Comparison of ENCODE assay signal across 21 cellular contexts in the genomic region with DNA sequence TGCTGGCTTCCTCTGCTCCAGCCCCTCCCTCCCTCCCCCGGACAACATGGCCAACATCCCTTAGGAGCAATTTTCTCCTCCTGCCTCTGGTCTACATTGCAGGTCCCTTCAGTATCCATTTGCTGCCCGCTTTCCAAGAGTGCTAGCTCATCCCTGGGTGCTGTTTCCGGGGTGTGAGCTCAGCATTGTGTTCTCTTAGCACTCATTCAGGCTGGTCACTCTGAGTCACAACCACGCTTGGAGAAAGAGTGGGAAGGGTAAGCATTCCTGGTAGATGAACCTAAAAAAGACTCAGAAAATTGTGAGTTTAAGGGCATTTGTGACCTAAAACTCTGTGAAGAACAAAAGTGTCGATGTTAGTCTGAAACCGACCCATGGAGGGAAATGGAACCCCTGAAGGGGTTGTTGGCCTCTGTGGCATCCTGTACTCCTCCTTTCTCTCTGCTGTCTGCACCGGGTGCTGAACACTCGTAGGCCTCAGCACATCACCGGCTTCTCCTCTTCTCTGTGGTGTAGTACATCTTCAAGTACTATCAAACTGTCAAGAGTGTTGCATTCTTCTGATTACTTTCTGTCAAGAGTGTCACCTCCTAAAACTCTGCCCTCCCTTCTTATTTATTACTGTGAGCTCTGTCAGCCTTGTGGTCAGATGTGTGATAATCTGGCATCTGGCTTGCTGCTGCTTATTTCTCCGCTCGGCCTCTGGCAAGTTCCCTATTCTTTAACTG.
A peak's percentile ranks its signal among the peaks of the same experiment; 100 is the strongest.
DNase-seq lines count a peak whose midpoint lies in the region; ATAC-seq, FAIRE-seq and TF ChIP-seq lines count a peak whose summit lies in the region.
"Had no signal": no experiment of that assay in that cellular context is flagged by ENCODE, and none has a peak within 500 bp of the region (broad histone marks: within the 10 kb centered on the region; RNA-seq: fewer than 3 reads in every experiment).

No MANE protein-coding gene starts in this region.

- H2AK9ac ChIP-seq in IMR-90 (replicated peaks; ENCODE audit: low read depth, low read length, poor library complexity) = no peak overlapping the region

- no peak overlapping the region for H3K23ac ChIP-seq in IMR-90 (ENCODE audit: low read depth, low read length)

- no peak overlapping the region for H4K5ac ChIP-seq in IMR-90 (ENCODE audit: low read depth, low read length)

- H3K9me3 ChIP-seq in IMR-90 (ENCODE audit: control insufficient read depth, insufficient read depth, low read length) (0 out of 2 replicates have a peak, but pooled peaks cover 3% of the 10 kb centered on the region), kidney (ENCODE audit: control insufficient read depth in 1 of 2, low read length in 2 of 2) (no peaks in the 10 kb centered on the region)
- H3K9me3 ChIP-seq: body of pancreas had no signal

- no TSS peak for BruUV-seq in IMR-90 (replicated peaks; lab: Mats Ljungman, UMichigan)

- dilution Hi-C loops in IMR-90 (cut with HindIII; ENCODE audit: low sequenced_read_pairs, unreplicated experiment) = no loop called here

- H2BK15ac ChIP-seq in IMR-90 (ENCODE audit: low read depth, low read length) = no peak overlapping the region

- H3K56ac ChIP-seq in IMR-90 (ENCODE audit: extremely low read depth, insufficient read depth, low read length) = no peak overlapping the region

- H3K4me3 ChIP-seq in IMR-90 (ENCODE audit: insufficient read depth, low read depth, low read length) (no peak overlapping the region), kidney (ENCODE audit: low read length in 2 of 2) (no peak overlapping the region)
- H3K4me3 ChIP-seq: body of pancreas, GM12878, PC-9 had no signal

- no peak for TF ChIP-seq POLR2A in IMR-90 (IDR thresholded peaks at IDR 0.05; ENCODE audit: low read depth, low read length)

- no peak for ATAC-seq in IMR-90 (ENCODE audit: low read depth)
- ATAC-seq: activated CD8-positive, alpha-beta T cell treated with anti-CD3 and anti-CD28 coated beads for 36 hours; body of pancreas; GM12878; right cardiac atrium had no signal

- H3K14ac ChIP-seq in IMR-90 (replicated peaks; ENCODE audit: low read depth, low read length) = no peak overlapping the region

- no peak for TF ChIP-seq CTCF in IMR-90 (conservative IDR thresholded peaks at IDR 0.05; ENCODE audit: low read depth, low read length)
- no peak for TF ChIP-seq CTCF in kidney (IDR thresholded peaks at IDR 0.05; ENCODE audit: borderline replicate concordance, extremely low read depth, insufficient read depth)

- POLR2A ChIA-PET in IMR-90 (lab: Charles Lee; ENCODE audit: unreplicated experiment) = no interaction called here

- no peak overlapping the region for H3K18ac ChIP-seq in IMR-90 (ENCODE audit: low read depth, low read length)

- no peak overlapping the region for H3K4ac ChIP-seq in IMR-90 (ENCODE audit: low read depth, low read length)

- no peak overlapping the region for H2BK20ac ChIP-seq in IMR-90 (ENCODE audit: low read depth, low read length)

- H3K4me1 ChIP-seq in IMR-90 (ENCODE audit: control insufficient read depth, insufficient read depth, low read length) (no peaks in the 10 kb centered on the region), kidney (ENCODE audit: control insufficient read depth in 1 of 2, insufficient read depth in 1 of 2, low read depth in 1 of 2, low read length in 2 of 2) (no peaks in the 10 kb centered on the region)
- H3K4me1 ChIP-seq: body of pancreas had no signal

- intact Hi-C loops in IMR-90 (cut with micrococcal nuclease) = no loop called here
- intact Hi-C loops in kidney (cut with DNase I) = no loop called here

- no peak overlapping the region for H4K91ac ChIP-seq in IMR-90 (ENCODE audit: insufficient read depth, low read depth, low read length)

- no peak overlapping the region for H2AFZ ChIP-seq in IMR-90 (replicated peaks; ENCODE audit: low read length, poor library complexity)
- H2AFZ ChIP-seq: PC-9 had no signal

- no peaks in the 10 kb centered on the region for H3K79me1 ChIP-seq in IMR-90 (ENCODE audit: low read depth in 1 of 2, low read length in 2 of 2)

- CTCF ChIA-PET in IMR-90 (lab: Yijun Ruan, JAX) = no interaction called here

- H2AK5ac ChIP-seq in IMR-90 (ENCODE audit: low read depth, low read length) = no peak overlapping the region

- H3K27me3 ChIP-seq in IMR-90 (ENCODE audit: control insufficient read depth, insufficient read depth, low read length) = no peaks in the 10 kb centered on the region
- H3K27me3 ChIP-seq: body of pancreas had no signal

- no CpG with 5 or more reads among the region's 11 CpGs for WGBS in IMR-90 (ENCODE audit: extremely low coverage in 2 of 2, insufficient read length in 1 of 2), 2 experiments

- H3K27ac ChIP-seq in IMR-90 (ENCODE audit: insufficient read depth, low read length) (no peak overlapping the region), kidney (ENCODE audit: low read depth in 2 of 2, low read length in 2 of 2) (no peak overlapping the region)
- H3K27ac ChIP-seq: body of pancreas, PC-9 had no signal

- H3K9ac ChIP-seq in IMR-90 (ENCODE audit: low read depth, low read length) = no peak overlapping the region
- no peak overlapping the region for H3K9ac ChIP-seq in kidney (ENCODE audit: low read length in 2 of 2)

- H2BK5ac ChIP-seq in IMR-90 (ENCODE audit: low read depth, low read length, poor library complexity, severe bottlenecking) = no peak overlapping the region

- H2BK120ac ChIP-seq in IMR-90 (ENCODE audit: low read depth, low read length) = no peak overlapping the region

- no peak overlapping the region for H4K8ac ChIP-seq in IMR-90 (ENCODE audit: low read depth in 2 of 2, low read length in 2 of 2)

- DNase-seq in COLO829 (ENCODE audit: low spot score) (peak; percentile 54), IMR-90 (peak; percentile 10), T1000 (lab: John Stamatoyannopoulos, UW) (peak; percentile 12), kidney tubule cell (ENCODE audit: low spot score) (peak; percentile 80), kidney (no peak), DMS53 (lab: John Stamatoyannopoulos, UW) (no peak), mesenteric fat pad (ENCODE audit: low spot score) (no peak), NCI-H1105 treated with DMSO at 0.1 percent for 48 hours (lab: John Stamatoyannopoulos, UW) (no peak)
- DNase-seq: activated CD8-positive, alpha-beta T cell treated with anti-CD3 and anti-CD28 coated beads for 36 hours; activated effector memory CD4-positive, alpha-beta T cell treated with Interleukin-2 at 50 U/mL for 16 hours; AML-193; body of pancreas; H7; immature natural killer cell; NCI-H1092; NCI-H226; PC-9; right cardiac atrium; stimulated activated CD4-positive, alpha-beta T cell treated with anti-CD3 and anti-CD28 coated beads, Interleukin-4, amount 100 ng/mL, for 4 hours; stimulated activated naive CD4-positive, alpha-beta T cell had no signal

- no peaks in the 10 kb centered on the region for H3K36me3 ChIP-seq in IMR-90 (ENCODE audit: control insufficient read depth, insufficient read depth, low read length)
- H3K36me3 ChIP-seq in kidney (ENCODE audit: control insufficient read depth in 1 of 2, insufficient read depth in 2 of 2, low read length in 2 of 2) = no peaks in the 10 kb centered on the region

- in situ Hi-C loops in IMR-90 (cut with MboI; ENCODE audit: low sequenced_read_pairs) = no loop called here

- TF ChIP-seq RAD21 in IMR-90 (IDR thresholded peaks at IDR 0.05; ENCODE audit: low read length) = no peak

- H3K4me2 ChIP-seq in IMR-90 (ENCODE audit: low read depth, low read length) = no peak overlapping the region
- H3K4me2 ChIP-seq: PC-9 had no signal

- FAIRE-seq in kidney (lab: Jason Lieb, UNC) = no peak
- FAIRE-seq: GM12878 had no signal

- H3K9me1 ChIP-seq in IMR-90 (ENCODE audit: insufficient read depth, low read length) = no peaks in the 10 kb centered on the region

- H4K20me1 ChIP-seq in IMR-90 (ENCODE audit: insufficient read depth, low read length) = no peaks in the 10 kb centered on the region

TF ChIP-seq in IMR-90, 13 proteins besides CTCF, POLR2A, EP300 and RAD21:
- TF ChIP-seq CEBPB (IDR thresholded peaks at IDR 0.05; ENCODE audit: low read depth, low read length) (no peak), BHLHE40 (IDR thresholded peaks at IDR 0.05; ENCODE audit: low read depth, low read length) (no peak), RFX5 (IDR thresholded peaks at IDR 0.05; ENCODE audit: low read depth, low read length) (no peak), FOS (IDR thresholded peaks at IDR 0.05; ENCODE audit: low read depth, low read length) (no peak), MAFK (IDR thresholded peaks at IDR 0.05; ENCODE audit: low read depth, low read length) (no peak), MAZ (IDR thresholded peaks at IDR 0.05; ENCODE audit: borderline replicate concordance, low read depth, low read length) (no peak), CHD1 (IDR thresholded peaks at IDR 0.05; ENCODE audit: low read depth, low read length) (no peak), RCOR1 (IDR thresholded peaks at IDR 0.05; ENCODE audit: insufficient replicate concordance, low read length) (no peak), SMC3 (IDR thresholded peaks at IDR 0.05; ENCODE audit: low read depth, low read length) (no peak), MXI1 (IDR thresholded peaks at IDR 0.05; ENCODE audit: borderline replicate concordance, low read depth, low read length) (no peak), NFE2L2 (IDR thresholded peaks at IDR 0.05; ENCODE audit: low read depth, low read length) (no peak)
- TF ChIP-seq, protein P1, sequence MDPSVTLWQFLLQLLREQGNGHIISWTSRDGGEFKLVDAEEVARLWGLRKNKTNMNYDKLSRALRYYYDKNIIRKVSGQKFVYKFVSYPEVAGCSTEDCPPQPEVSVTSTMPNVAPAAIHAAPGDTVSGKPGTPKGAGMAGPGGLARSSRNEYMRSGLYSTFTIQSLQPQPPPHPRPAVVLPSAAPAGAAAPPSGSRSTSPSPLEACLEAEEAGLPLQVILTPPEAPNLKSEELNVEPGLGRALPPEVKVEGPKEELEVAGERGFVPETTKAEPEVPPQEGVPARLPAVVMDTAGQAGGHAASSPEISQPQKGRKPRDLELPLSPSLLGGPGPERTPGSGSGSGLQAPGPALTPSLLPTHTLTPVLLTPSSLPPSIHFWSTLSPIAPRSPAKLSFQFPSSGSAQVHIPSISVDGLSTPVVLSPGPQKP (IDR thresholded peaks at IDR 0.05; ENCODE audit: borderline replicate concordance, low read depth, low read length) = no peak
- TF ChIP-seq, protein P2, sequence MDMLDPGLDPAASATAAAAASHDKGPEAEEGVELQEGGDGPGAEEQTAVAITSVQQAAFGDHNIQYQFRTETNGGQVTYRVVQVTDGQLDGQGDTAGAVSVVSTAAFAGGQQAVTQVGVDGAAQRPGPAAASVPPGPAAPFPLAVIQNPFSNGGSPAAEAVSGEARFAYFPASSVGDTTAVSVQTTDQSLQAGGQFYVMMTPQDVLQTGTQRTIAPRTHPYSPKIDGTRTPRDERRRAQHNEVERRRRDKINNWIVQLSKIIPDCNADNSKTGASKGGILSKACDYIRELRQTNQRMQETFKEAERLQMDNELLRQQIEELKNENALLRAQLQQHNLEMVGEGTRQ (IDR thresholded peaks at IDR 0.05; ENCODE audit: low read depth, low read length) = no peak

Comparison
In these comparisons a context has a peak if more than half of its experiments do, and no peak if none do; other contexts are left out.
1. DNase-seq: peak in COLO829 (single experiment), IMR-90 (single experiment), T1000 (single experiment) and kidney tubule cell (single experiment); none in kidney (single experiment), DMS53 (single experiment), mesenteric fat pad (single experiment) and NCI-H1105 treated with DMSO at 0.1 percent for 48 hours (single experiment).